In the genomic region with DNA sequence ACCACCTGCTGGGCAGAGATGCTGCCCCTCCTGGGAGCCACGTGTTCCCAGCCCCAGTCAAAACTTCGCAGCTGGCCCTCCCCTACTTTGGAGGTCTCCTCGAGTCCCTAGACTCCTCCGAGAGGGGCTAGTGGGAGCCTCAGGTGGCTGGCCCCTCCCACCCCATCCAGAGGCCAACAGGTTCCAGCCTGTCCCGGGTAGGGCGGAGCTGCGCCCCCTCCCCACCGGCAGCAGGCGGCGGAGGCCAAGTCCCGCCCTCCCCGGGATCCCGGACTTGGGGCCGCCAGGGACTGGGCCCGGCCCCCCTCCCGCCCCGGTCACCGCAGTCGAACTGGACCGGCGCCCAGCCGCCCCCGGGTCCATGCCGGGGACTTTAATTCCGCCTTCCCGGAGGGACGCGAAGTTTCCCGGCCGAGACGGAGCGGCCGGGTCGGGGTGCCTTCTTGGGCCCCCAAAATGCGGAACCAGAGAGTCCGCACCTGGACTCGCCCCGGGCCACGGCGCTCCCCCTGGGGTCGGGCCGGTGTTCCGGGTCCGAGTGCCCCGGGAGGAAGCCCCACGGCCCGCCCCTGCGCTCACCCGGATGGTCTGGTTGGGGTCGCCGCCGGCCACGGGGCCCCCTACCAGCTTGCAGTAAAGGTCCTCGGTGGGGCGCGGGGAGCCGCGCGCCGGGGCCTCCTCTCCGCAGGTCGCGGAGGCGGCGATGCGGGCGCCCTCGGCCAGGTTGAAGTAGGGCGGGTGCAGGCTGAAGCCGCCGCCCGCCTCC, we compare ENCODE assay signal across 8 cellular contexts. TPM values are rescaled to one million over a fixed set of nuclear protein-coding genes. Genes with fewer than 3 reads are reported as not detected.
DNase-seq lines count a peak whose midpoint lies in the region; ATAC-seq and TF ChIP-seq lines count a peak whose summit lies in the region.

No MANE protein-coding gene starts in this region.

- WGBS in mammary epithelial cell (ENCODE audit: low coverage, missing lambda C conversion rate): 0% methylated on average over 2 of the region's 72 CpGs
- 3% methylated on average over 29 of the region's 72 CpGs; no CpG with 5 or more reads in 1 of the 2 donors for WGBS in transverse colon (ENCODE audit: low coverage in 1 of 2), 2 donors

- in situ Hi-C loops in KBM-7 (cut with MboI; ENCODE audit: low pct_unique_long_range_greater_than_20kb, low sequenced_read_pairs): no loop called here
- in situ Hi-C loops in mammary epithelial cell (cut with MboI; ENCODE audit: low sequenced_read_pairs in 2 of 2): no loop called here
- in situ Hi-C loops in transverse colon (cut with MboI; ENCODE audit: low pct_ligation_motif_present in 1 of 4, low pct_unique_long_range_greater_than_20kb in 1 of 4, low sequenced_read_pairs in 3 of 4): no loop called here

- H3K4me2 ChIP-seq in BLaER1 treated with 17β-estradiol and CSF1 and Interleukin-3, amounts not matched to agents 10 nM and 100 nM: peak overlapping the region; percentile 96 to 100 (median 99)
- H3K4me2 ChIP-seq in mammary epithelial cell (ENCODE audit: insufficient read depth, low read depth, low read length): peak overlapping the region; percentile 78

- H3K4me1 ChIP-seq in BLaER1 treated with 17β-estradiol and CSF1 and Interleukin-3, amounts not matched to agents 10 nM and 100 nM: peaks cover 54 to 84% (median 79%) of the 10 kb centered on the region in 10 experiments
- H3K4me1 ChIP-seq in mammary epithelial cell (ENCODE audit: insufficient read depth, low read length): peaks cover 81% of the 10 kb centered on the region
- H3K4me1 ChIP-seq in left lung: peaks cover 44 to 95% of the 10 kb centered on the region in 2 donors
- H3K4me1 ChIP-seq in transverse colon: peaks cover 46 to 84% (median 61%) of the 10 kb centered on the region in 4 donors

- DNase-seq in KBM-7: peak; percentile 28
- DNase-seq in mammary epithelial cell: no peak
- DNase-seq in left lung: peak in 1 of 2 donors; percentile 88
- no peak for DNase-seq in transverse colon
- DNase-seq in activated CD8-positive, alpha-beta memory T cell treated with anti-CD3 and anti-CD28 coated beads, Interleukin-2, amount 50 U/mL, for 48 hours: no peak
- no peak for DNase-seq in glomerular visceral epithelial cell (ENCODE audit: extremely low spot score)
- no peak for DNase-seq in NOMO-1 treated with dmso at 0.1 percent for 144 hours (lab: John Stamatoyannopoulos, UW; ENCODE audit: unreplicated experiment)

- H2AFZ ChIP-seq in mammary epithelial cell (ENCODE audit: low read depth, low read length): peak overlapping the region; percentile 59

- intact Hi-C loops in mammary epithelial cell (cut with micrococcal nuclease): no loop called here
- intact Hi-C loops in left lung (cut with DNase I): no loop called here
- intact Hi-C loops in transverse colon (cut with DNase I; ENCODE audit: low total_unique reads): no loop called here

- H3K9ac ChIP-seq in BLaER1 treated with 17β-estradiol and CSF1 and Interleukin-3, amounts not matched to agents 10 nM and 100 nM: peak overlapping the region; percentile 71 to 87 (median 80)
- H3K9ac ChIP-seq in mammary epithelial cell (ENCODE audit: insufficient read depth, low read length): peak overlapping the region; percentile 48

- TF ChIP-seq POLR2A in transverse colon (IDR thresholded peaks at IDR 0.05): no peak

- peaks cover 5 to 83% (median 49%) of the 10 kb centered on the region in 11 experiments; a peak in 20 of 22 replicates for H4K20me1 ChIP-seq in BLaER1 treated with 17β-estradiol and CSF1 and Interleukin-3, amounts not matched to agents 10 nM and 100 nM
- H4K20me1 ChIP-seq in mammary epithelial cell (ENCODE audit: insufficient read depth, low read length): no peaks in the 10 kb centered on the region

- dilution Hi-C loops in mammary epithelial cell (cut with HindIII; ENCODE audit: low sequenced_read_pairs): no loop called here

- peak; percentile 56 for ATAC-seq in left lung

- TF ChIP-seq EP300 in transverse colon (IDR thresholded peaks at IDR 0.05; ENCODE audit: low read depth): no peak

- H3K9me3 ChIP-seq in BLaER1 treated with 17β-estradiol and CSF1 and Interleukin-3, amounts not matched to agents 10 nM and 100 nM (replicated peaks in 1 of 11): no peaks in the 10 kb centered on the region
- H3K9me3 ChIP-seq in mammary epithelial cell (replicated peaks; ENCODE audit: insufficient read depth, low read length) (no peaks in the 10 kb centered on the region), left lung (no peaks in the 10 kb centered on the region), transverse colon (no peaks in the 10 kb centered on the region)

- CTCF ChIA-PET in mammary epithelial cell (lab: Charles Lee; ENCODE audit: low non-redundant PET): no interaction called here

- BruUV-seq in mammary epithelial cell (replicated peaks; lab: Mats Ljungman, UMichigan): TSS peak; percentile 76

- TF ChIP-seq CTCF in mammary epithelial cell (conservative IDR thresholded peaks at IDR 0.05 in 1 of 2, IDR thresholded peaks at IDR 0.05 in 1 of 2; ENCODE audit: extremely low read depth in 1 of 2, insufficient read depth in 1 of 2, low read depth in 1 of 2, low read length in 2 of 2) (no peak), left lung (IDR thresholded peaks at IDR 0.05) (no peak), transverse colon (IDR thresholded peaks at IDR 0.05) (no peak)

- H3K27me3 ChIP-seq in BLaER1 treated with 17β-estradiol and CSF1 and Interleukin-3, amounts not matched to agents 10 nM and 100 nM: peaks cover 16 to 57% (median 44%) of the 10 kb centered on the region in 11 experiments
- H3K27me3 ChIP-seq in mammary epithelial cell (ENCODE audit: insufficient read depth, low read length) (no peaks in the 10 kb centered on the region), left lung (peaks cover 0 to 55% of the 10 kb centered on the region in 2 donors), transverse colon (peaks cover 59% of the 10 kb centered on the region)

- H3K27ac ChIP-seq in BLaER1 treated with 17β-estradiol and CSF1 and Interleukin-3, amounts not matched to agents 10 nM and 100 nM: peak overlapping the region; percentile 14 to 80 (median 67); a peak in 21 of 22 replicates
- H3K27ac ChIP-seq in mammary epithelial cell (ENCODE audit: insufficient read depth, low read depth, low read length) (peak overlapping the region; percentile 30), left lung (peak overlapping the region; percentile 79 to 86), transverse colon (peak overlapping the region; percentile 86 to 97 (median 88))

- H3K36me3 ChIP-seq in BLaER1 treated with 17β-estradiol and CSF1 and Interleukin-3, amounts not matched to agents 10 nM and 100 nM: no peaks in the 10 kb centered on the region; a peak in 1 of 22 replicates
- H3K36me3 ChIP-seq in mammary epithelial cell (ENCODE audit: insufficient read depth, low read length) (no peaks in the 10 kb centered on the region), left lung (peaks cover 0 to 4% of the 10 kb centered on the region in 2 donors), transverse colon (no peaks in the 10 kb centered on the region)

- H3K4me3 ChIP-seq in BLaER1 treated with 17β-estradiol and CSF1 and Interleukin-3, amounts not matched to agents 10 nM and 100 nM: peak overlapping the region; percentile 72 to 87 (median 80)
- H3K4me3 ChIP-seq in mammary epithelial cell (replicated peaks in 1 of 3; ENCODE audit: insufficient read depth in 1 of 3, low read depth in 2 of 3, low read length in 3 of 3) (peak overlapping the region; percentile 69 to 77 (median 76)), left lung (peak overlapping the region; percentile 56 to 71), transverse colon (peak overlapping the region; percentile 43 to 92 (median 70))

- H3K79me2 ChIP-seq in mammary epithelial cell (ENCODE audit: insufficient read depth, low read length): peaks cover 53% of the 10 kb centered on the region

RNA-seq across cellular contexts. Expression of a gene that starts 0.6 kb away (rescaled TPM):
- 100 to 1,000 TPM in 1 of 2 donors, 10 to 100 TPM in 1; 71.3 to 220 TPM for total RNA-seq in mammary epithelial cell
- 9.7 TPM for polyA plus RNA-seq in mammary epithelial cell
- polyA minus RNA-seq in mammary epithelial cell: 19.0 TPM
- total RNA-seq in left lung: 100 to 1,000 TPM; 222 to 267 TPM
- total RNA-seq in transverse colon: 100 to 1,000 TPM in 2 of 4 donors, 10 to 100 TPM in 2; 33.2 to 269 (median 91.3) TPM

RNA-seq across cellular contexts. Expression of a gene that starts 20.4 kb away (rescaled TPM):
- total RNA-seq in mammary epithelial cell: 1,000 to 10,000 TPM in 1 of 2 donors, 100 to 1,000 TPM in 1; 894 to 1,553 TPM
- polyA plus RNA-seq in mammary epithelial cell: 3,470 TPM
- polyA minus RNA-seq in mammary epithelial cell: 261 TPM
- 1,000 to 10,000 TPM; 1,004 to 1,135 TPM for total RNA-seq in left lung
- 1,000 to 10,000 TPM in 3 of 4 donors, 100 to 1,000 TPM in 1; 585 to 2,728 (median 1,375) TPM for total RNA-seq in transverse colon

RNA-seq across cellular contexts. Expression of a gene that starts 40.5 kb away (rescaled TPM):
- 1 to 10 TPM; 2.3 to 4.4 TPM for total RNA-seq in mammary epithelial cell
- polyA plus RNA-seq in mammary epithelial cell: 4.7 TPM
- polyA minus RNA-seq in mammary epithelial cell: 12.8 TPM
- total RNA-seq in left lung: 1 to 10 TPM; 4.1 to 6.3 TPM
- total RNA-seq in transverse colon: 10 to 100 TPM in 1 of 4 donors, 1 to 10 TPM in 3; 3.7 to 10.1 (median 8.5) TPM

Comparison
In these comparisons a context has a peak if more than half of its experiments do, and no peak if none do; other contexts are left out.
1. H3K27ac ChIP-seq: peak in every context shown above with its lines; median percentile 88 in transverse colon; 82 in left lung; 67 in BLaER1 treated with 17β-estradiol and CSF1 and Interleukin-3, amounts not matched to agents 10 nM and 100 nM; 30 in mammary epithelial cell.